In genomic region chr16:761580-761979, GRCh38 we compare ENCODE assay signal across 1 cellular context.
TF ChIP-seq lines count a peak whose summit lies in the region.

No MANE protein-coding gene starts in this region.

TF ChIP-seq in HepG2, 621 proteins besides CTCF, POLR2A, EP300 and RAD21:
- TF ChIP-seq SRSF1 (optimal IDR thresholded peaks at IDR 0.05; ENCODE audit: low read depth, low read length), result peak; percentile 25
- TF ChIP-seq ZNF12 (CRISPR knock-in tag; IDR thresholded peaks at IDR 0.05), result no peak
TF ChIP-seq in HepG2: peak in this region for 1.
